8 cellular contexts compared by ENCODE assay signal in the genomic region with DNA sequence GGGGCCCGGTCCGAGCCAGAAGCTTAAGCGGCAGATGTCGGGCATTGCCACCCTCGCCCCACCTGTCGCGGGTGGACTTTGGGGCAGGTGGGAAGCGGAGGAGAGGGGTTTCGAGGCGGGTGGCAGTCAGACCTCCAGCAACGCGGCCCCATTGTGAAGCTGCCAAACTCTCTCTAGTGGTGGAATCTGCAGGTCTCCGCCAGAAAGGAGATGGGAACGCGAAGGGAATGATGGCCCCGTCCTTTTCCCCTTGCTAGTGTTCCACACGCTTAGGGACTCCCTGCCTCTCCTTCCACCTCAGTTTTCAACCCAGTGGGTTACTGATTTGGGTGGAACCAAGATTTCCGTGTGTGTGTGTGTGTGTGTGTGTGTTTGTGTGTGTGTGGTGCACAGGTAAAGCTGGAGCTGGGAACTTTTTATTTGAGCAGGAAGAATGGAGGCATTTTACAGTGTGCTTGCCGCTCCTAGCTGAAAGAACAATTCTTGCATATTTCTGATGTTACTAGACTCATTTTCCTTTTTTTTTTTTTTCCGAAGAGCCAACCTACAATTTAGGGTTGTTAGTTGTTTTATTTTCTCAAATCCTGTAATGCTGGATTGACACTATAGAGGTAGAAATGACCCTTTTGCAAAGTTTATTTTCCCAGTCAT. TPM values are rescaled to one million over a fixed set of nuclear protein-coding genes. Genes with fewer than 3 reads are reported as not detected.
DNase-seq lines count a peak whose midpoint lies in the region.

No MANE protein-coding gene starts in this region.

- peaks cover 14 to 22% (median 20%) of the 10 kb centered on the region in 3 donors for H3K4me1 ChIP-seq in skeletal muscle tissue (ENCODE audit: control insufficient read depth in 3 of 3, insufficient read depth in 3 of 3, low read length in 3 of 3)

- peak; percentile 5 for DNase-seq in activated effector memory CD4-positive, alpha-beta T cell treated with Interleukin-2 at 50 U/mL for 16 hours
- DNase-seq in activated effector memory CD4-positive, alpha-beta T cell treated with anti-CD3 and anti-CD28 coated beads, Interleukin-2, amount 50 U/mL, for 16 hours = no peak
- DNase-seq in NCI-H2227 (lab: John Stamatoyannopoulos, UW; ENCODE audit: unreplicated experiment) = peak; percentile 43
- peak; percentile 69 for DNase-seq in astrocyte of the hippocampus (ENCODE audit: low read depth, low spot score)
- peak; percentile 15 for DNase-seq in iPS-NIHi11 (ENCODE audit: low spot score)
- DNase-seq in UCSD-AML1 (lab: John Stamatoyannopoulos, UW; ENCODE audit: unreplicated experiment) = no peak
- no peak for DNase-seq in NCI-H187 treated with DMSO at 0.1 percent for 48 hours (lab: John Stamatoyannopoulos, UW)

- no peaks in the 10 kb centered on the region for H3K27me3 ChIP-seq in skeletal muscle tissue (ENCODE audit: control insufficient read depth in 3 of 3, insufficient read depth in 3 of 3, low read length in 3 of 3)

- peak overlapping the region; percentile 76 to 85 (median 84) for H3K9ac ChIP-seq in skeletal muscle tissue (ENCODE audit: low read depth in 1 of 3, low read length in 3 of 3)

- no peaks in the 10 kb centered on the region for H3K9me3 ChIP-seq in skeletal muscle tissue (ENCODE audit: control insufficient read depth in 3 of 3, low read length in 3 of 3)

- H3K36me3 ChIP-seq in skeletal muscle tissue (ENCODE audit: control insufficient read depth in 3 of 3, insufficient read depth in 3 of 3, low read length in 3 of 3) = no peaks in the 10 kb centered on the region

- H3K4me3 ChIP-seq in skeletal muscle tissue (ENCODE audit: low read length in 3 of 3) = peak overlapping the region; percentile 80 to 92 (median 91)

- peak overlapping the region; percentile 49 for H3K27ac ChIP-seq in skeletal muscle tissue (ENCODE audit: low read depth, low read length)

RNA-seq across cellular contexts. Expression of gene MACIR, which starts 1.3 kb away (rescaled TPM):
- 10.4 TPM for total RNA-seq in skeletal muscle tissue

Comparison
In these comparisons a context has a peak if more than half of its experiments do, and no peak if none do; other contexts are left out.
1. DNase-seq: peak in activated effector memory CD4-positive, alpha-beta T cell treated with Interleukin-2 at 50 U/mL for 16 hours (single experiment), NCI-H2227 (single experiment), astrocyte of the hippocampus (single experiment) and iPS-NIHi11 (single experiment); none in activated effector memory CD4-positive, alpha-beta T cell treated with anti-CD3 and anti-CD28 coated beads, Interleukin-2, amount 50 U/mL, for 16 hours (single experiment), UCSD-AML1 (single experiment) and NCI-H187 treated with DMSO at 0.1 percent for 48 hours (single experiment).